Comparison of ENCODE assay signal across 1 cellular context in genomic region chr10:69856601-69857166, GRCh38.
TF ChIP-seq lines count a peak whose summit lies in the region.

No MANE protein-coding gene starts in this region.

TF ChIP-seq in H1, 55 proteins besides CTCF, POLR2A, EP300 and RAD21:
- no peak for TF ChIP-seq HDAC2 (IDR thresholded peaks at IDR 0.05; ENCODE audit: borderline replicate concordance in 1 of 2, low read depth in 2 of 2, low read length in 2 of 2)
- TF ChIP-seq SIRT6 (IDR thresholded peaks at IDR 0.05; ENCODE audit: low read length), result no peak
- no peak for TF ChIP-seq KDM5A (IDR thresholded peaks at IDR 0.05; ENCODE audit: low read length)
- TF ChIP-seq TEAD4 (IDR thresholded peaks at IDR 0.05; ENCODE audit: low read depth, low read length), result no peak
- TF ChIP-seq JUN (IDR thresholded peaks at IDR 0.05; ENCODE audit: low read depth, low read length), result no peak
- TF ChIP-seq SRF (IDR thresholded peaks at IDR 0.05; ENCODE audit: low read depth, low read length), result no peak
- TF ChIP-seq RFX5 (IDR thresholded peaks at IDR 0.05; ENCODE audit: borderline replicate concordance, low read depth, low read length), result no peak
